2 cellular contexts compared by ENCODE assay signal in the genomic region with DNA sequence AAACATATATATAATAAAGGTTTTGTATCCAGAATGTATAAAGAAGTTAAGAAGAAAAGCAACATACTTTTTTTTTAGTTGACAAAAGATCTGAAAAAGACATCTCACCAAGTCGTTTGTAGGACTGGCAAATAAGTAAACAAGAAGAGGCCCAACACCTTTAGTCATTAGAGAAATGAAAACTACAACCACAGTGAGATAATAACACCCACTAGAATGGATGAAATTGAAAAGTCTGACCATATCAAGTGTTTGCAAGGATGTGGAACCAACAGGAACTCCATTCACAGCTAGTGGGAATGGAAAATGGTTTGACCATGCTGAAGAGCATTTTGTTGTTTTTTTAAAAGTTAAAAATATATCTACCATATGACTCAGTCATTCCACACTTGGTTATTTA. TPM values are rescaled to one million over a fixed set of nuclear protein-coding genes. Genes with fewer than 3 reads are reported as not detected.
"Had no signal": no experiment of that assay in that cellular context is flagged by ENCODE, and none has a peak within 500 bp of the region (broad histone marks: within the 10 kb centered on the region; RNA-seq: fewer than 3 reads in every experiment).

No MANE protein-coding gene starts in this region.

RNA-seq across cellular contexts. Expression of gene PLGLB2, which starts 54.0 kb away (rescaled TPM):
- total RNA-seq: HT-29, SK-MEL-5 had no signal
